In the genomic region with DNA sequence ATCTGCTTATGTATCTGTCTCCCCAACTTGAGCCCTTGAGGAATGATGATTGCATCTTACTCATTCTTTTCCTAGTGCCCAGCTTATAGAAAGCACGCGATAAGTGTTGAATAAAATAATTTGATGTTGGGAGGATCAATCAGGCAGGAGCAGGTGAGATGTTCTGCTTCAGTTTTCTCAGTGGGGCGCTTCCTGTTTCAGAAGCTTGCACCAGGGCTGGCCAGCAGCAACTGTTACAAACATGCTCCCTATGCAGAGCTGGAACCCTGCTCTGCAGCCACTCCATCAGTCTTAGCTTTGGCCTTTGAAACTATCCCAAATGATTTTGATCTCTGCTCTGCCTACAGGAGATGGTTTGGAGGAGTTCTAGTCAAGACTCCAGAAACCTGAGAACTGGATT, we compare ENCODE assay signal across 15 cellular contexts. TPM values are rescaled to one million over a fixed set of nuclear protein-coding genes. Genes with fewer than 3 reads are reported as not detected.
DNase-seq lines count a peak whose midpoint lies in the region; TF ChIP-seq lines count a peak whose summit lies in the region.
"Had no signal": no experiment of that assay in that cellular context is flagged by ENCODE, and none has a peak within 500 bp of the region (broad histone marks: within the 10 kb centered on the region; RNA-seq: fewer than 3 reads in every experiment).

No MANE protein-coding gene starts in this region.

- peak overlapping the region; percentile 43 for H3K4me3 Mint-ChIP-seq in activated T-helper 2 cell treated with anti-CD3 and anti-CD28 coated beads, Interferon-gamma antibody, Interleukin-2, Interleukin-4, amounts not matched to agents 10 μg/mL and 5 μg/mL and 100 μg/mL, durations not matched to agents 14 hours and 24 hours and 36 hours (ENCODE audit: low read depth)

- H3K27me3 ChIP-seq in GM23248 (replicated peaks; ENCODE audit: insufficient read depth) (no peaks in the 10 kb centered on the region), skeletal muscle satellite cell (ENCODE audit: control insufficient read depth, insufficient read depth, low read length) (no peaks in the 10 kb centered on the region), BE2C (no peaks in the 10 kb centered on the region)

- H3K4me3 ChIP-seq in GM23248 (no peak overlapping the region), skeletal muscle satellite cell (ENCODE audit: low read length) (no peak overlapping the region), BE2C (ENCODE audit: low read depth, low read length) (no peak overlapping the region)
- H3K4me3 ChIP-seq: SK-N-MC had no signal

- peak overlapping the region; percentile 38 for H3K27ac ChIP-seq in GM23248
- H3K27ac ChIP-seq: SK-N-MC had no signal

- 0 out of 2 replicates have a peak overlapping the region, but pooled peaks have one; percentile 1 for H3K9ac ChIP-seq in GM23248
- no peak overlapping the region for H3K9ac ChIP-seq in skeletal muscle satellite cell (ENCODE audit: low read depth, low read length)

- peak overlapping the region; percentile 46 for H3K4me2 ChIP-seq in GM23248 (ENCODE audit: unreplicated experiment)
- peak overlapping the region; percentile 3 for H3K4me2 ChIP-seq in skeletal muscle satellite cell (ENCODE audit: low read length)

- H3K4me1 ChIP-seq in GM23248 (ENCODE audit: insufficient read depth) (peaks cover 33% of the 10 kb centered on the region), skeletal muscle satellite cell (ENCODE audit: control insufficient read depth, insufficient read depth, low read length) (peaks cover 50% of the 10 kb centered on the region), BE2C (peaks cover 7% of the 10 kb centered on the region)

- intact Hi-C loops in activated T-helper 2 cell treated with anti-CD3 and anti-CD28 coated beads, Interferon-gamma antibody, Interleukin-2, Interleukin-4, amounts not matched to agents 10 μg/mL and 5 μg/mL and 100 μg/mL, durations not matched to agents 14 hours and 24 hours and 36 hours (cut with micrococcal nuclease), result loop anchor here (1.0 to 10.0 kb wide), 5 partner anchors 24 to 959 kb away; a partner anchor contains a TSS

- peaks cover 30% of the 10 kb centered on the region for H3K79me2 ChIP-seq in GM23248 (ENCODE audit: insufficient read depth)

- H3K36me3 ChIP-seq in GM23248 (ENCODE audit: low read depth) (no peaks in the 10 kb centered on the region), skeletal muscle satellite cell (ENCODE audit: insufficient read depth, low read length) (no peaks in the 10 kb centered on the region), BE2C (no peaks in the 10 kb centered on the region)

- no peaks in the 10 kb centered on the region for H3K9me3 ChIP-seq in GM23248 (ENCODE audit: low read depth)
- H3K9me3 ChIP-seq in skeletal muscle satellite cell (replicated peaks; ENCODE audit: low read length), result no peaks in the 10 kb centered on the region
- H3K9me3 ChIP-seq in BE2C, result no peaks in the 10 kb centered on the region

- H3K9me2 ChIP-seq in GM23248 (ENCODE audit: insufficient read depth), result 0 out of 2 replicates have a peak, but pooled peaks cover 3% of the 10 kb centered on the region

- DNase-seq in NOMO-1 treated with DMSO at 0.1 percent for 48 hours (lab: John Stamatoyannopoulos, UW; ENCODE audit: unreplicated experiment) (peak; percentile 10), NOMO-1 (lab: John Stamatoyannopoulos, UW; ENCODE audit: unreplicated experiment in 2 of 2) (no peak), GM23248 (peak; percentile 19), BE2C (no peak), HPDE6-E6E7 (ENCODE audit: extremely low spot score) (no peak)
- no peak for DNase-seq in activated T-helper 2 cell treated with anti-CD3 and anti-CD28 coated beads, Interferon-gamma antibody, Interleukin-2, Interleukin-4, amounts not matched to agents 10 μg/mL and 5 μg/mL and 100 μg/mL, durations not matched to agents 14 hours and 24 hours and 36 hours (ENCODE audit: low spot score)
- no peak for DNase-seq in activated CD4-positive, CD25-positive, alpha-beta regulatory T cell treated with anti-CD3 and anti-CD28 coated beads, Interleukin-2, amount 50 U/mL, for 72 hours
- DNase-seq: aorta; effector CD8-positive, alpha-beta T cell; NCI-H345 had no signal

- H3K36me3 Mint-ChIP-seq in activated T-helper 2 cell treated with anti-CD3 and anti-CD28 coated beads, Interferon-gamma antibody, Interleukin-2, Interleukin-4, amounts not matched to agents 10 μg/mL and 5 μg/mL and 100 μg/mL, durations not matched to agents 14 hours and 24 hours and 36 hours (ENCODE audit: low read depth), result peaks cover 55% of the 10 kb centered on the region

- peak overlapping the region; percentile 73 for H3K27ac Mint-ChIP-seq in activated T-helper 2 cell treated with anti-CD3 and anti-CD28 coated beads, Interferon-gamma antibody, Interleukin-2, Interleukin-4, amounts not matched to agents 10 μg/mL and 5 μg/mL and 100 μg/mL, durations not matched to agents 14 hours and 24 hours and 36 hours

- no peak for TF ChIP-seq CTCF in BE2C (IDR thresholded peaks at IDR 0.05; ENCODE audit: low read depth, low read length)

- in situ Hi-C loops in GM23248 (cut with MboI), result no loop called here

- no peaks in the 10 kb centered on the region for H3K27me3 Mint-ChIP-seq in activated T-helper 2 cell treated with anti-CD3 and anti-CD28 coated beads, Interferon-gamma antibody, Interleukin-2, Interleukin-4, amounts not matched to agents 10 μg/mL and 5 μg/mL and 100 μg/mL, durations not matched to agents 14 hours and 24 hours and 36 hours (ENCODE audit: low read depth)

- peaks cover 77% of the 10 kb centered on the region for H3K4me1 Mint-ChIP-seq in activated T-helper 2 cell treated with anti-CD3 and anti-CD28 coated beads, Interferon-gamma antibody, Interleukin-2, Interleukin-4, amounts not matched to agents 10 μg/mL and 5 μg/mL and 100 μg/mL, durations not matched to agents 14 hours and 24 hours and 36 hours (ENCODE audit: low read depth)

- no peak overlapping the region for H2AFZ ChIP-seq in GM23248

- peaks cover 28% of the 10 kb centered on the region for H3F3A ChIP-seq in GM23248 (ENCODE audit: insufficient read depth)

- no peaks in the 10 kb centered on the region for H3K9me3 Mint-ChIP-seq in activated T-helper 2 cell treated with anti-CD3 and anti-CD28 coated beads, Interferon-gamma antibody, Interleukin-2, Interleukin-4, amounts not matched to agents 10 μg/mL and 5 μg/mL and 100 μg/mL, durations not matched to agents 14 hours and 24 hours and 36 hours

- WGBS in GM23248 (ENCODE audit: low coverage in 1 of 2, low lambda C conversion rate in 2 of 2, missing lambda C conversion rate in 2 of 2), 2 experiments, result 86 to 90% methylated on average over 3 of the region's 3 CpGs

- no peaks in the 10 kb centered on the region for H4K20me1 ChIP-seq in GM23248 (ENCODE audit: insufficient read depth)

RNA-seq across cellular contexts. Expression of a gene that starts 3.9 kb away (rescaled TPM):
- total RNA-seq in GM23248 (2014; rRNA removed; shearing (Covaris generic)), result 33.7 and 35.9 TPM in 2 replicates
- 15.5 and 16.1 TPM in 2 replicates for polyA plus RNA-seq in GM23248 (2016; fragmentation: Nextera tagmentation; extraction: Ambion mirVana)
- total RNA-seq in activated T-helper 2 cell treated with anti-CD3 and anti-CD28 coated beads, Interferon-gamma antibody, Interleukin-2, Interleukin-4, amounts not matched to agents 10 μg/mL and 5 μg/mL and 100 μg/mL, durations not matched to agents 14 hours and 24 hours and 36 hours, result 33.7 and 34.9 TPM in 2 replicates
- 38.0 and 43.9 TPM in 2 replicates for total RNA-seq in skeletal muscle satellite cell (2012; rRNA removed)
- polyA plus RNA-seq in BE2C (2012; ENCODE audit: insufficient read depth, insufficient read length, low read depth), result 24.1 TPM

RNA-seq across cellular contexts. Expression of a gene that starts 26.8 kb away (rescaled TPM):
- total RNA-seq in GM23248 (2014; rRNA removed; shearing (Covaris generic)), result 14.8 and 27.7 TPM in 2 replicates
- 33.3 and 39.4 TPM in 2 replicates for polyA plus RNA-seq in GM23248 (2016; fragmentation: Nextera tagmentation; extraction: Ambion mirVana)
- 43.5 and 50.3 TPM in 2 replicates for total RNA-seq in activated T-helper 2 cell treated with anti-CD3 and anti-CD28 coated beads, Interferon-gamma antibody, Interleukin-2, Interleukin-4, amounts not matched to agents 10 μg/mL and 5 μg/mL and 100 μg/mL, durations not matched to agents 14 hours and 24 hours and 36 hours
- total RNA-seq in skeletal muscle satellite cell (2012; rRNA removed), result 18.3 and 18.8 TPM in 2 replicates
- polyA plus RNA-seq in BE2C (2012; ENCODE audit: insufficient read depth, insufficient read length, low read depth), result 147 TPM

RNA-seq across cellular contexts. Expression of a gene that starts 44.3 kb away (rescaled TPM):
- not detected in 2 replicates for total RNA-seq in GM23248 (2014; rRNA removed; shearing (Covaris generic))
- not detected in 2 replicates for polyA plus RNA-seq in GM23248 (2016; fragmentation: Nextera tagmentation; extraction: Ambion mirVana)
- total RNA-seq in activated T-helper 2 cell treated with anti-CD3 and anti-CD28 coated beads, Interferon-gamma antibody, Interleukin-2, Interleukin-4, amounts not matched to agents 10 μg/mL and 5 μg/mL and 100 μg/mL, durations not matched to agents 14 hours and 24 hours and 36 hours, result not detected in 2 replicates
- not detected in 2 replicates for total RNA-seq in skeletal muscle satellite cell (2012; rRNA removed)
- not detected for polyA plus RNA-seq in BE2C (2012; ENCODE audit: insufficient read depth, insufficient read length, low read depth)
- total RNA-seq: aorta, left lobe of liver, subcutaneous adipose tissue had no signal
- polyA plus RNA-seq: AG04450, aorta had no signal

Comparison
In these comparisons a context has a peak if more than half of its experiments do, and no peak if none do; other contexts are left out.
1. DNase-seq: peak in NOMO-1 treated with DMSO at 0.1 percent for 48 hours (single experiment) and GM23248 (single experiment); none in NOMO-1 (0 of 2), activated T-helper 2 cell treated with anti-CD3 and anti-CD28 coated beads, Interferon-gamma antibody, Interleukin-2, Interleukin-4, amounts not matched to agents 10 μg/mL and 5 μg/mL and 100 μg/mL, durations not matched to agents 14 hours and 24 hours and 36 hours (single experiment), BE2C (single experiment), HPDE6-E6E7 (single experiment) and activated CD4-positive, CD25-positive, alpha-beta regulatory T cell treated with anti-CD3 and anti-CD28 coated beads, Interleukin-2, amount 50 U/mL, for 72 hours (single experiment).